4 cellular contexts compared by ENCODE assay signal in genomic region chr3:24981309-24981708, GRCh38.
"Had no signal": no experiment of that assay in that cellular context is flagged by ENCODE, and none has a peak within 500 bp of the region (broad histone marks: within the 10 kb centered on the region; RNA-seq: fewer than 3 reads in every experiment).

No MANE protein-coding gene starts in this region.

- DNase-seq: H9, HCEC 1CT, KBM-7 had no signal

- H3K4me3 ChIP-seq: GM23338 had no signal
